In the genomic region with DNA sequence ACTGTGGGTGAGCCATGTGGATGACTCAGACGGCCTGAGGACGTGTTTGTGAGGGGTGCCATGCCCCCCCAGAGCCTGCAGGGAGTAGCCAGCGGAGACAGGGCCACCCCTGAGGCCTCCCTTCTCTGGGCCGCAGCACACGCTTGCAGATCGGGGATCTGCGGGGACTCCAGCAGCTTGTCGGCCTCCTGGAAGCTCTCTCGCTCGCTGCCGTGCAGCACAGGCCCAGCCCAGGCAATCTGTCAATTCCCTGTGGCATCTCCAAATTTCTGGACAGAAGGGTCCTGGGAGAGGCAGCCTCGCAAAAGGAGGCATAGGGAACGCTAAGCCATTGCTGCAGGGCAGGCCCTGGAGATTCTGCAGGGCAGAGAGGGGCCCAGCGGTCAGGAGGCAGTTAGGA, we compare ENCODE assay signal across 31 cellular contexts. TPM values are rescaled to one million over a fixed set of nuclear protein-coding genes. Genes with fewer than 3 reads are reported as not detected.
"Had no signal": no experiment of that assay in that cellular context is flagged by ENCODE, and none has a peak within 500 bp of the region (broad histone marks: within the 10 kb centered on the region; RNA-seq: fewer than 3 reads in every experiment).

No MANE protein-coding gene starts in this region.

- H3K27ac ChIP-seq: ovary, parathyroid adenoma, psoas muscle, right lobe of liver, sigmoid colon, stomach, thoracic aorta, thyroid gland, tibial nerve, vagina had no signal

- H3K36me3 Mint-ChIP-seq: natural killer cell treated with Interleukin-12 subunit alpha and Interleukin-12 subunit beta and Interleukin-15 and Interleukin-18, amount 100 ng/mL, for 72 hours; stimulated activated effector memory CD8-positive, alpha-beta T cell treated with anti-CD3 and anti-CD28 coated beads, Interleukin-12 subunit alpha, Interleukin-12 subunit beta, amount 100 ng/mL, for 72 hours; stimulated activated naive B cell treated with anti-CD40 and anti-IgM and Interleukin-4, amounts not matched to agents 10 μg/mL and 1 μg/mL and 100 μg/mL, for 72 hours had no signal

- H3K79me2 ChIP-seq: parathyroid adenoma had no signal

- H3K27me3 ChIP-seq: ovary, right lobe of liver, thyroid gland, tibial nerve, upper lobe of left lung, vagina had no signal

- H3K36me3 ChIP-seq: ovary, right lobe of liver, sigmoid colon, stomach, thoracic aorta, thyroid gland, tibial nerve, vagina had no signal

- H3K27ac Mint-ChIP-seq: natural killer cell treated with Interleukin-12 subunit alpha and Interleukin-12 subunit beta and Interleukin-15 and Interleukin-18, amount 100 ng/mL, for 72 hours; nephron progenitor cell; progenitor cell of endocrine pancreas; stimulated activated effector memory CD8-positive, alpha-beta T cell treated with anti-CD3 and anti-CD28 coated beads, Interleukin-12 subunit alpha, Interleukin-12 subunit beta, amount 100 ng/mL, for 72 hours; stimulated activated naive B cell treated with anti-CD40 and anti-IgM and Interleukin-4, amounts not matched to agents 10 μg/mL and 1 μg/mL and 100 μg/mL, for 72 hours; stimulated activated naive CD8-positive, alpha-beta T cell treated with anti-CD3 and anti-CD28 coated beads, Interleukin-15, Interleukin-2, amounts not matched to agents 100 ng/mL and 50 ng/mL, for 24 hours had no signal

- H3K9me3 Mint-ChIP-seq: natural killer cell treated with Interleukin-12 subunit alpha and Interleukin-12 subunit beta and Interleukin-15 and Interleukin-18, amount 100 ng/mL, for 72 hours; nephron progenitor cell; neural crest cell; stimulated activated effector memory CD8-positive, alpha-beta T cell treated with anti-CD3 and anti-CD28 coated beads, Interleukin-12 subunit alpha, Interleukin-12 subunit beta, amount 100 ng/mL, for 72 hours; stimulated activated naive B cell treated with anti-CD40 and anti-IgM and Interleukin-4, amounts not matched to agents 10 μg/mL and 1 μg/mL and 100 μg/mL, for 72 hours; stimulated activated naive CD8-positive, alpha-beta T cell treated with anti-CD3 and anti-CD28 coated beads, Interleukin-15, Interleukin-2, amounts not matched to agents 100 ng/mL and 50 ng/mL, for 24 hours had no signal

- H3K4me3 ChIP-seq: ovary, psoas muscle, right lobe of liver, sigmoid colon, stomach, thoracic aorta, thyroid gland, tibial nerve, upper lobe of left lung, vagina had no signal

- H3K27me3 Mint-ChIP-seq: natural killer cell treated with Interleukin-12 subunit alpha and Interleukin-12 subunit beta and Interleukin-15 and Interleukin-18, amount 100 ng/mL, for 72 hours; stimulated activated naive CD8-positive, alpha-beta T cell treated with anti-CD3 and anti-CD28 coated beads, Interleukin-15, Interleukin-2, amounts not matched to agents 100 ng/mL and 50 ng/mL, for 24 hours had no signal

- H2AFZ ChIP-seq: parathyroid adenoma had no signal

- DNase-seq: nephron progenitor cell; occipital lobe; ovary; psoas muscle; right lobe of liver; sigmoid colon; small intestine; stimulated activated CD4-positive, alpha-beta T cell treated with anti-CD3 and anti-CD28 coated beads, Interleukin-15, amount 100 ng/mL, for 24 hours; stimulated activated CD4-positive, alpha-beta T cell treated with anti-CD3 and anti-CD28 coated beads, Interleukin-2, amount 100 ng/mL, for 24 hours; stimulated activated CD4-positive, alpha-beta T cell treated with anti-CD3 and anti-CD28 coated beads, Interleukin-2, amount 100 ng/mL, for 48 hours; stimulated activated CD4-positive, alpha-beta T cell treated with anti-CD3 and anti-CD28 coated beads, Interleukin-4, amount 100 ng/mL, for 24 hours; stimulated activated naive B cell treated with anti-CD40 and anti-IgM and Interleukin-4, amounts not matched to agents 10 μg/mL and 1 μg/mL and 100 μg/mL, for 72 hours; stimulated activated naive CD4-positive, alpha-beta T cell treated with Interleukin-2 at 50 U/mL for 16 hours; stomach; thyroid gland; trophoblast cell had no signal

- H3K9me3 ChIP-seq: ovary, psoas muscle, right lobe of liver, sigmoid colon, stomach, thoracic aorta, thyroid gland, tibial nerve, upper lobe of left lung, vagina had no signal

- H3K4me3 Mint-ChIP-seq: natural killer cell treated with Interleukin-12 subunit alpha and Interleukin-12 subunit beta and Interleukin-15 and Interleukin-18, amount 100 ng/mL, for 72 hours; nephron progenitor cell; neural crest cell; stimulated activated effector memory CD8-positive, alpha-beta T cell treated with anti-CD3 and anti-CD28 coated beads, Interleukin-12 subunit alpha, Interleukin-12 subunit beta, amount 100 ng/mL, for 72 hours; stimulated activated naive B cell treated with anti-CD40 and anti-IgM and Interleukin-4, amounts not matched to agents 10 μg/mL and 1 μg/mL and 100 μg/mL, for 72 hours; stimulated activated naive CD8-positive, alpha-beta T cell treated with anti-CD3 and anti-CD28 coated beads, Interleukin-15, Interleukin-2, amounts not matched to agents 100 ng/mL and 50 ng/mL, for 24 hours had no signal

- H3K4me1 ChIP-seq: parathyroid adenoma, psoas muscle, right lobe of liver, sigmoid colon, stomach, thyroid gland, tibial nerve, vagina had no signal

- ATAC-seq: natural killer cell treated with Interleukin-12 subunit alpha and Interleukin-12 subunit beta and Interleukin-15 and Interleukin-18, amount 100 ng/mL, for 72 hours; psoas muscle; right cardiac atrium; right lobe of liver; stimulated activated effector memory CD8-positive, alpha-beta T cell treated with anti-CD3 and anti-CD28 coated beads, Interleukin-12 subunit alpha, Interleukin-12 subunit beta, amount 100 ng/mL, for 72 hours; stimulated activated naive B cell treated with anti-CD40 and anti-IgM and Interleukin-4, amounts not matched to agents 10 μg/mL and 1 μg/mL and 100 μg/mL, for 72 hours had no signal

- H3K9ac ChIP-seq: parathyroid adenoma had no signal

RNA-seq across cellular contexts. Expression of a gene that starts 21.2 kb away (rescaled TPM):
- total RNA-seq: osteoblast had no signal

RNA-seq across cellular contexts. Expression of a gene that starts 36.9 kb away (rescaled TPM):
- total RNA-seq: natural killer cell treated with Interleukin-12 subunit alpha and Interleukin-12 subunit beta and Interleukin-15 and Interleukin-18, amount 100 ng/mL, for 72 hours; neural crest cell; occipital lobe; osteoblast; progenitor cell of endocrine pancreas; renal cortical epithelial cell; right cardiac atrium; sigmoid colon; subcutaneous adipose tissue; temporal lobe; thoracic aorta; tibial nerve; vagina had no signal
- polyA plus RNA-seq: psoas muscle, right cardiac atrium had no signal
